Comparison of ENCODE assay signal across 8 cellular contexts in genomic region chr2:237998530-237998929, GRCh38. TPM values are rescaled to one million over a fixed set of nuclear protein-coding genes. Genes with fewer than 3 reads are reported as not detected.
DNase-seq lines count a peak whose midpoint lies in the region; ATAC-seq, FAIRE-seq and TF ChIP-seq lines count a peak whose summit lies in the region.

No MANE protein-coding gene starts in this region.

- ATAC-seq in GM18520 (IDR thresholded peaks at IDR 0.05; ENCODE audit: unreplicated experiment) = peak; percentile 79

- H3K9me3 ChIP-seq in HEK293 (ENCODE audit: control insufficient read depth, insufficient read depth, low read depth, low read length) = no peaks in the 10 kb centered on the region
- H3K9me3 ChIP-seq in ovary = no peaks in the 10 kb centered on the region

- peaks cover 3% of the 10 kb centered on the region for H3K4me1 ChIP-seq in HEK293 (ENCODE audit: control insufficient read depth, insufficient read depth, low read length)
- no peaks in the 10 kb centered on the region for H3K4me1 ChIP-seq in ovary (ENCODE audit: insufficient read depth)

- POLR2A ChIA-PET in HEK293 (lab: Yijun Ruan, JAX) = no interaction called here

- no peak for FAIRE-seq in RCC 7860 (lab: Jason Lieb, UNC)

- TF ChIP-seq CTCF in HEK293 (tag by site-specific recombination; IDR thresholded peaks at IDR 0.05) (no peak), fibroblast of villous mesenchyme (IDR thresholded peaks at IDR 0.05; ENCODE audit: insufficient read depth, low read depth, low read length) (no peak), ovary (IDR thresholded peaks at IDR 0.05) (no peak)

- TF ChIP-seq POLR2A in ovary (IDR thresholded peaks at IDR 0.05) = no peak

- CTCF ChIA-PET in HEK293 (lab: Yijun Ruan, JAX) = interaction anchor here (0.7 to 1.0 kb wide), 2 partner anchors 75 to 387 kb away, joined by 3 to 6 read pairs; no protein-coding TSS in a partner anchor

- DNase-seq in NCI-H460 (ENCODE audit: extremely low read depth, low read depth) (peak; percentile 40), fibroblast of villous mesenchyme (ENCODE audit: low read depth) (peak; percentile 77), RCC 7860 (ENCODE audit: low spot score) (no peak), NCI-H446 (lab: John Stamatoyannopoulos, UW) (no peak), SHP77 treated with DMSO at 0.1 percent for 48 hours (lab: John Stamatoyannopoulos, UW) (no peak), ovary (no peak)

- H3K27ac ChIP-seq in HEK293 (ENCODE audit: extremely low read depth, low read depth, low read length) (no peak overlapping the region), ovary (no peak overlapping the region)

- TF ChIP-seq EP300 in ovary (IDR thresholded peaks at IDR 0.05) = no peak

- intact Hi-C loops in ovary (cut with DNase I) = no loop called here

- H3K36me3 ChIP-seq in HEK293 (ENCODE audit: control insufficient read depth in 2 of 2, insufficient read depth in 1 of 2, low read length in 2 of 2) (peaks cover 0 to 4% of the 10 kb centered on the region in 2 experiments; a peak in 2 of 3 replicates), ovary (no peaks in the 10 kb centered on the region)

- H3K27me3 ChIP-seq in ovary = no peaks in the 10 kb centered on the region

- H3K4me3 ChIP-seq in HEK293 (ENCODE audit: low read depth, low read length) (no peak overlapping the region), fibroblast of villous mesenchyme (ENCODE audit: low read depth, low read length) (no peak overlapping the region), ovary (no peak overlapping the region)

- 58 to 81% (median 61%) methylated on average over 4 of the region's 4 CpGs for WGBS in ovary, 3 donors

TF ChIP-seq in HEK293, 187 proteins besides CTCF, POLR2A, EP300 and RAD21:
- TF ChIP-seq, protein P1, sequence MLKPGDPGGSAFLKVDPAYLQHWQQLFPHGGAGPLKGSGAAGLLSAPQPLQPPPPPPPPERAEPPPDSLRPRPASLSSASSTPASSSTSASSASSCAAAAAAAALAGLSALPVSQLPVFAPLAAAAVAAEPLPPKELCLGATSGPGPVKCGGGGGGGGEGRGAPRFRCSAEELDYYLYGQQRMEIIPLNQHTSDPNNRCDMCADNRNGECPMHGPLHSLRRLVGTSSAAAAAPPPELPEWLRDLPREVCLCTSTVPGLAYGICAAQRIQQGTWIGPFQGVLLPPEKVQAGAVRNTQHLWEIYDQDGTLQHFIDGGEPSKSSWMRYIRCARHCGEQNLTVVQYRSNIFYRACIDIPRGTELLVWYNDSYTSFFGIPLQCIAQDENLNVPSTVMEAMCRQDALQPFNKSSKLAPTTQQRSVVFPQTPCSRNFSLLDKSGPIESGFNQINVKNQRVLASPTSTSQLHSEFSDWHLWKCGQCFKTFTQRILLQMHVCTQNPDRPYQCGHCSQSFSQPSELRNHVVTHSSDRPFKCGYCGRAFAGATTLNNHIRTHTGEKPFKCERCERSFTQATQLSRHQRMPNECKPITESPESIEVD (tag by site-specific recombination; IDR thresholded peaks at IDR 0.05) = peak; percentile 48; the same call in 1 of the 2 replicates
- no peak for TF ChIP-seq ZNF366 (tag by site-specific recombination; conservative IDR thresholded peaks at IDR 0.05)

RNA-seq across cellular contexts. Expression of gene UBE2F, which starts 31.7 kb away (rescaled TPM):
- total RNA-seq in NCI-H460 (2014; rRNA removed; shearing (Covaris generic)) = 67.1 and 70.4 TPM in 2 replicates
- 80.9 and 105 TPM in 2 replicates for polyA plus RNA-seq in NCI-H460 (2014; cell fraction: nucleus; rRNA removed)
- total RNA-seq in fibroblast of villous mesenchyme (49.3 and 81.6 TPM in 2 replicates), ovary (10 to 100 TPM; 20.3 to 44.0 (median 23.8) TPM)
- polyA plus RNA-seq in ovary = 10 to 100 TPM; 22.2 to 48.4 TPM

Comparison
In these comparisons a context has a peak if more than half of its experiments do, and no peak if none do; other contexts are left out.
1. DNase-seq: peak in NCI-H460 (single experiment) and fibroblast of villous mesenchyme (single experiment); none in RCC 7860 (single experiment), NCI-H446 (0 of 2), SHP77 treated with DMSO at 0.1 percent for 48 hours (single experiment) and ovary (0 of 5).